In genomic region chr6:161722394-161722793, GRCh38 we compare ENCODE assay signal across 36 cellular contexts.
DNase-seq lines count a peak whose midpoint lies in the region; ATAC-seq, FAIRE-seq and TF ChIP-seq lines count a peak whose summit lies in the region.
"Had no signal": no experiment of that assay in that cellular context is flagged by ENCODE, and none has a peak within 500 bp of the region (broad histone marks: within the 10 kb centered on the region; RNA-seq: fewer than 3 reads in every experiment).

No MANE protein-coding gene starts in this region.

- TF ChIP-seq CTCF in HepG2 (CRISPR knock-in tag; IDR thresholded peaks at IDR 0.05) (no peak), right lobe of liver (IDR thresholded peaks at IDR 0.05) (no peak), A549 (IDR thresholded peaks at IDR 0.05) (no peak), IMR-90 (conservative IDR thresholded peaks at IDR 0.05; ENCODE audit: low read depth, low read length) (no peak), K562 (IDR thresholded peaks at IDR 0.05 in 2 of 3, conservative IDR thresholded peaks at IDR 0.05 in 1 of 3; ENCODE audit: insufficient read depth in 2 of 3, low read depth in 1 of 3, low read length in 3 of 3) (no peak)

- H3K9me3 ChIP-seq in HepG2 (ENCODE audit: low read length) (no peaks in the 10 kb centered on the region), right lobe of liver (no peaks in the 10 kb centered on the region), A549 (no peaks in the 10 kb centered on the region), IMR-90 (ENCODE audit: control insufficient read depth, insufficient read depth, low read length) (peaks cover 33% of the 10 kb centered on the region), K562 (replicated peaks; ENCODE audit: control insufficient read depth, insufficient read depth, low read depth, low read length) (no peaks in the 10 kb centered on the region), T-helper 17 cell (ENCODE audit: control insufficient read depth, low read length, poor library complexity, severe bottlenecking) (no peaks in the 10 kb centered on the region)
- H3K9me3 ChIP-seq: BE2C; BLaER1; BLaER1 treated with 17β-estradiol and CSF1 and Interleukin-3, amounts not matched to agents 10 nM and 100 nM; Caco-2 had no signal

- H2AK9ac ChIP-seq in IMR-90 (replicated peaks; ENCODE audit: low read depth, low read length, poor library complexity) = no peak overlapping the region

- FAIRE-seq in HepG2 (lab: Jason Lieb, UNC) = no peak
- no peak for FAIRE-seq in A549 (lab: Jason Lieb, UNC)
- no peak for FAIRE-seq in K562 (lab: Jason Lieb, UNC)
- FAIRE-seq: A204.1, D721Med had no signal

- no peaks in the 10 kb centered on the region for H3K4me1 ChIP-seq in HepG2 (ENCODE audit: insufficient read depth, low read length)
- no peaks in the 10 kb centered on the region for H3K4me1 ChIP-seq in right lobe of liver
- H3K4me1 ChIP-seq in A549 = no peaks in the 10 kb centered on the region
- no peaks in the 10 kb centered on the region for H3K4me1 ChIP-seq in IMR-90 (ENCODE audit: control insufficient read depth, insufficient read depth, low read length)
- no peaks in the 10 kb centered on the region for H3K4me1 ChIP-seq in K562 (replicated peaks in 1 of 2; ENCODE audit: control insufficient read depth in 2 of 2, insufficient read depth in 2 of 2, low read length in 2 of 2)
- H3K4me1 ChIP-seq: BE2C; BLaER1; BLaER1 treated with 17β-estradiol and CSF1 and Interleukin-3, amounts not matched to agents 10 nM and 100 nM; Caco-2 had no signal

- CTCF ChIA-PET in HepG2 (lab: Yijun Ruan, JAX; ENCODE audit: low intra/inter-chr PET ratio, low total read pairs) (no interaction called here), A549 (lab: Yijun Ruan, JAX) (no interaction called here), IMR-90 (lab: Yijun Ruan, JAX) (no interaction called here), K562 (lab: Yijun Ruan, JAX; ENCODE audit: low intra/inter-chr PET ratio) (no interaction called here)

- H3K27ac ChIP-seq in HepG2 (ENCODE audit: extremely low read length, insufficient read depth, low read length) (no peak overlapping the region), right lobe of liver (no peak overlapping the region), A549 (no peak overlapping the region), IMR-90 (ENCODE audit: insufficient read depth, low read length) (no peak overlapping the region), K562 (ENCODE audit: extremely low read depth, low read depth, low read length) (no peak overlapping the region)
- H3K27ac ChIP-seq: 22Rv1; BLaER1; BLaER1 treated with 17β-estradiol and CSF1 and Interleukin-3, amounts not matched to agents 10 nM and 100 nM; C4-2B had no signal

- H3K4me3 ChIP-seq in HepG2 (replicated peaks in 1 of 3; ENCODE audit: insufficient read depth in 1 of 3, low read depth in 2 of 3, low read length in 3 of 3) (no peak overlapping the region), right lobe of liver (no peak overlapping the region), A549 (no peak overlapping the region), IMR-90 (ENCODE audit: insufficient read depth, low read depth, low read length) (no peak overlapping the region), K562 (no peak overlapping the region)
- H3K4me3 ChIP-seq: BLaER1; BLaER1 treated with 17β-estradiol and CSF1 and Interleukin-3, amounts not matched to agents 10 nM and 100 nM had no signal

- no peak overlapping the region for H3K4me3 Mint-ChIP-seq in T-helper 17 cell
- H3K4me3 Mint-ChIP-seq: B cell; CD14-positive monocyte; CD4-positive, alpha-beta memory T cell; CD4-positive, alpha-beta T cell; CD4-positive, CD25-positive, alpha-beta regulatory T cell; CD8-positive, alpha-beta memory T cell; CD8-positive, alpha-beta T cell had no signal

- no peak overlapping the region for H3K23ac ChIP-seq in IMR-90 (ENCODE audit: low read depth, low read length)

- no peak overlapping the region for H4K91ac ChIP-seq in IMR-90 (ENCODE audit: insufficient read depth, low read depth, low read length)

- no peak overlapping the region for H2BK15ac ChIP-seq in IMR-90 (ENCODE audit: low read depth, low read length)

- no peaks in the 10 kb centered on the region for H3K36me3 ChIP-seq in HepG2 (replicated peaks in 1 of 2; ENCODE audit: control insufficient read depth in 1 of 2, insufficient read depth in 2 of 2, low read length in 2 of 2)
- no peaks in the 10 kb centered on the region for H3K36me3 ChIP-seq in right lobe of liver
- H3K36me3 ChIP-seq in IMR-90 (ENCODE audit: control insufficient read depth, insufficient read depth, low read length) = no peaks in the 10 kb centered on the region
- no peaks in the 10 kb centered on the region for H3K36me3 ChIP-seq in K562 (ENCODE audit: control insufficient read depth, insufficient read depth, low read length)
- H3K36me3 ChIP-seq: BE2C; BLaER1; BLaER1 treated with 17β-estradiol and CSF1 and Interleukin-3, amounts not matched to agents 10 nM and 100 nM had no signal

- H4K8ac ChIP-seq in IMR-90 (ENCODE audit: low read depth in 2 of 2, low read length in 2 of 2) = no peak overlapping the region

- in situ Hi-C loops in HepG2 (cut with HindIII; ENCODE audit: extremely low pct_ligation_motif_present, low pct_unique_long_range_greater_than_20kb) (no loop called here), IMR-90 (cut with MboI; ENCODE audit: low sequenced_read_pairs) (no loop called here), K562 (cut with MboI) (no loop called here)

- H3K27me3 ChIP-seq in HepG2 (ENCODE audit: control insufficient read depth in 1 of 2, insufficient read depth in 2 of 2, low read length in 2 of 2) (no peaks in the 10 kb centered on the region), right lobe of liver (no peaks in the 10 kb centered on the region), IMR-90 (ENCODE audit: control insufficient read depth, insufficient read depth, low read length) (no peaks in the 10 kb centered on the region), K562 (ENCODE audit: control insufficient read depth in 2 of 2, insufficient read depth in 2 of 2, low read length in 2 of 2) (peaks cover 0 to 3% of the 10 kb centered on the region in 2 experiments; a peak in 1 of 5 replicates)
- H3K27me3 ChIP-seq: BE2C; BLaER1; BLaER1 treated with 17β-estradiol and CSF1 and Interleukin-3, amounts not matched to agents 10 nM and 100 nM had no signal

- H3K18ac ChIP-seq in IMR-90 (ENCODE audit: low read depth, low read length) = no peak overlapping the region

- H2BK5ac ChIP-seq in IMR-90 (ENCODE audit: low read depth, low read length, poor library complexity, severe bottlenecking) = no peak overlapping the region

- H3K4me2 ChIP-seq in HepG2 (ENCODE audit: low read depth, low read length) = no peak overlapping the region
- no peak overlapping the region for H3K4me2 ChIP-seq in A549
- H3K4me2 ChIP-seq in IMR-90 (ENCODE audit: low read depth, low read length) = no peak overlapping the region
- H3K4me2 ChIP-seq in K562 (ENCODE audit: insufficient read depth, low read length) = no peak overlapping the region
- H3K4me2 ChIP-seq: BLaER1; BLaER1 treated with 17β-estradiol and CSF1 and Interleukin-3, amounts not matched to agents 10 nM and 100 nM had no signal

- H3K4ac ChIP-seq in IMR-90 (ENCODE audit: low read depth, low read length) = no peak overlapping the region

- H3K4me1 Mint-ChIP-seq in T-helper 17 cell = no peaks in the 10 kb centered on the region
- H3K4me1 Mint-ChIP-seq: B cell; CD14-positive monocyte; CD4-positive, alpha-beta memory T cell; CD4-positive, CD25-positive, alpha-beta regulatory T cell; CD8-positive, alpha-beta memory T cell had no signal

- POLR2A ChIA-PET in HepG2 (lab: Yijun Ruan, JAX) = no interaction called here
- POLR2A ChIA-PET in A549 (lab: Yijun Ruan, JAX) = no interaction called here
- POLR2A ChIA-PET in IMR-90 (lab: Charles Lee; ENCODE audit: unreplicated experiment) = no interaction called here
- POLR2A ChIA-PET in K562 (lab: Yijun Ruan, JAX) = no interaction called here

- no peaks in the 10 kb centered on the region for H4K20me1 ChIP-seq in HepG2 (ENCODE audit: insufficient read depth, low read length)
- no peaks in the 10 kb centered on the region for H4K20me1 ChIP-seq in IMR-90 (ENCODE audit: insufficient read depth, low read length)
- no peaks in the 10 kb centered on the region for H4K20me1 ChIP-seq in K562 (replicated peaks; ENCODE audit: control insufficient read depth, insufficient read depth, low read length)
- H4K20me1 ChIP-seq: BLaER1; BLaER1 treated with 17β-estradiol and CSF1 and Interleukin-3, amounts not matched to agents 10 nM and 100 nM had no signal

- TF ChIP-seq EP300 in HepG2 (IDR thresholded peaks at IDR 0.05; ENCODE audit: low read depth in 2 of 2, low read length in 2 of 2) (no peak), HepG2 (CRISPR knock-in tag; IDR thresholded peaks at IDR 0.05; ENCODE audit: borderline replicate concordance) (no peak), A549 (IDR thresholded peaks at IDR 0.05) (no peak), K562 (IDR thresholded peaks at IDR 0.05; ENCODE audit: low read length) (no peak)

- no peak overlapping the region for H3K9ac ChIP-seq in HepG2 (ENCODE audit: insufficient read depth, low read depth, low read length)
- H3K9ac ChIP-seq in IMR-90 (ENCODE audit: low read depth, low read length) = no peak overlapping the region
- no peak overlapping the region for H3K9ac ChIP-seq in K562 (ENCODE audit: insufficient read depth in 1 of 2, low read depth in 2 of 2, low read length in 2 of 2)
- H3K9ac ChIP-seq: BLaER1; BLaER1 treated with 17β-estradiol and CSF1 and Interleukin-3, amounts not matched to agents 10 nM and 100 nM had no signal

- ATAC-seq in HepG2 (no peak), right lobe of liver (no peak), A549 (no peak), IMR-90 (ENCODE audit: low read depth) (no peak), K562 (no peak), T-helper 17 cell (no peak)
- ATAC-seq: CD8-positive, alpha-beta T cell had no signal

- H3K9me1 ChIP-seq in IMR-90 (ENCODE audit: insufficient read depth, low read length) (no peaks in the 10 kb centered on the region), K562 (ENCODE audit: control insufficient read depth, insufficient read depth, low read length) (no peaks in the 10 kb centered on the region)

- TF ChIP-seq RAD21 in HepG2 (CRISPR knock-in tag; IDR thresholded peaks at IDR 0.05) = no peak
- TF ChIP-seq RAD21 in A549 (conservative IDR thresholded peaks at IDR 0.05 in 1 of 2, IDR thresholded peaks at IDR 0.05 in 1 of 2) = no peak
- TF ChIP-seq RAD21 in IMR-90 (IDR thresholded peaks at IDR 0.05; ENCODE audit: low read length) = no peak
- no peak for TF ChIP-seq RAD21 in K562 (CRISPR knock-in tag; conservative IDR thresholded peaks at IDR 0.05 in 1 of 2, IDR thresholded peaks at IDR 0.05 in 1 of 2)

- 1% methylated on average over 3 of the region's 3 CpGs for WGBS in HepG2 (ENCODE audit: low lambda C conversion rate)
- 68% methylated on average over 3 of the region's 3 CpGs for WGBS in right lobe of liver (ENCODE audit: insufficient coverage, low coverage, low lambda C conversion rate, missing lambda C conversion rate)
- 21% methylated on average over 3 of the region's 3 CpGs for WGBS in A549 (ENCODE audit: missing lambda C conversion rate)
- WGBS in IMR-90 (ENCODE audit: extremely low coverage in 2 of 2, insufficient read length in 1 of 2), 2 experiments = no CpG with 5 or more reads among the region's 3 CpGs
- 2% methylated on average over 3 of the region's 3 CpGs for WGBS in K562 (ENCODE audit: insufficient coverage, low coverage, missing lambda C conversion rate)

- H4K5ac ChIP-seq in IMR-90 (ENCODE audit: low read depth, low read length) = no peak overlapping the region

- no peak overlapping the region for H3K14ac ChIP-seq in IMR-90 (replicated peaks; ENCODE audit: low read depth, low read length)

- H3K79me2 ChIP-seq in HepG2 (ENCODE audit: insufficient read depth, low read length) (no peaks in the 10 kb centered on the region), K562 (ENCODE audit: control insufficient read depth, insufficient read depth, low read length) (no peaks in the 10 kb centered on the region)

- H2AFZ ChIP-seq in HepG2 (ENCODE audit: low read length) (no peak overlapping the region), IMR-90 (replicated peaks; ENCODE audit: low read length, poor library complexity) (no peak overlapping the region), K562 (ENCODE audit: low read depth, low read length) (no peak overlapping the region)

- intact Hi-C loops in HepG2 (cut with micrococcal nuclease; ENCODE audit: unreplicated experiment) (no loop called here), right lobe of liver (cut with DNase I) (no loop called here), IMR-90 (cut with micrococcal nuclease) (no loop called here), K562 (cut with micrococcal nuclease) (no loop called here)

- no peaks in the 10 kb centered on the region for H3K36me3 Mint-ChIP-seq in T-helper 17 cell (ENCODE audit: low read depth)
- H3K36me3 Mint-ChIP-seq: CD14-positive monocyte; CD4-positive, alpha-beta memory T cell; CD4-positive, CD25-positive, alpha-beta regulatory T cell; CD8-positive, alpha-beta memory T cell; CD8-positive, alpha-beta T cell had no signal

- dilution Hi-C loops in IMR-90 (cut with HindIII; ENCODE audit: low sequenced_read_pairs, unreplicated experiment) = no loop called here

- no peak overlapping the region for H2BK120ac ChIP-seq in IMR-90 (ENCODE audit: low read depth, low read length)

- no peak overlapping the region for H2AK5ac ChIP-seq in IMR-90 (ENCODE audit: low read depth, low read length)

- no peaks in the 10 kb centered on the region for H3K27me3 Mint-ChIP-seq in T-helper 17 cell
- H3K27me3 Mint-ChIP-seq: B cell; CD4-positive, alpha-beta memory T cell; CD4-positive, alpha-beta T cell; CD4-positive, CD25-positive, alpha-beta regulatory T cell; CD8-positive, alpha-beta memory T cell had no signal

- no peaks in the 10 kb centered on the region for H3K79me1 ChIP-seq in IMR-90 (ENCODE audit: low read depth in 1 of 2, low read length in 2 of 2)

- no peak overlapping the region for H3K27ac Mint-ChIP-seq in T-helper 17 cell
- H3K27ac Mint-ChIP-seq: B cell; CD14-positive monocyte; CD4-positive, alpha-beta memory T cell; CD4-positive, alpha-beta T cell; CD4-positive, CD25-positive, alpha-beta regulatory T cell; CD8-positive, alpha-beta memory T cell; CD8-positive, alpha-beta T cell had no signal

- DNase-seq in HepG2 (ENCODE audit: low spot score) (no peak), right lobe of liver (no peak), A549 (ENCODE audit: low read depth in 1 of 2, low spot score in 1 of 2) (no peak), IMR-90 (no peak), K562 (ENCODE audit: extremely low read depth in 1 of 4, low spot score in 3 of 4) (no peak), T-helper 17 cell (no peak), SIG-M5 treated with dmso at 0.1 percent for 504 hours (lab: John Stamatoyannopoulos, UW; ENCODE audit: unreplicated experiment) (no peak)
- DNase-seq in stimulated activated CD4-positive, alpha-beta T cell treated with anti-CD3 and anti-CD28 coated beads, Interleukin-1b, Interleukin-23, amount 100 ng/mL, for 48 hours = no peak
- DNase-seq: 8988T; ACHN; AML-193; BE2C; C1 segment of cervical spinal cord; Caco-2; Calu3; CD4-positive, alpha-beta memory T cell; CD4-positive, alpha-beta T cell; CD4-positive, CD25-positive, alpha-beta regulatory T cell; CD8-positive, alpha-beta memory T cell; CD8-positive, alpha-beta T cell; COR-L47; DMS 273 treated with DMSO at 0.1 percent for 48 hours; DMS153; DMS53; DMS79; DMS79 treated with DMSO at 0.1 percent for 48 hours; DND-41; EL had no signal

- TF ChIP-seq POLR2A in HepG2 (IDR thresholded peaks at IDR 0.05; ENCODE audit: insufficient read depth in 1 of 2, low read depth in 2 of 2, low read length in 2 of 2) (no peak), right lobe of liver (IDR thresholded peaks at IDR 0.05) (no peak), A549 (IDR thresholded peaks at IDR 0.05; ENCODE audit: low read length) (no peak), IMR-90 (IDR thresholded peaks at IDR 0.05; ENCODE audit: low read depth, low read length) (no peak), K562 (conservative IDR thresholded peaks at IDR 0.05) (no peak)

- H2BK20ac ChIP-seq in IMR-90 (ENCODE audit: low read depth, low read length) = no peak overlapping the region

- no peak overlapping the region for H3K56ac ChIP-seq in IMR-90 (ENCODE audit: extremely low read depth, insufficient read depth, low read length)

- BruUV-seq in HepG2 (replicated peaks; lab: Mats Ljungman, UMichigan) (no TSS peak), IMR-90 (replicated peaks; lab: Mats Ljungman, UMichigan) (no TSS peak), K562 (replicated peaks; lab: Mats Ljungman, UMichigan) (no TSS peak)

Comparison
In these comparisons a context has a peak if more than half of its experiments do, and no peak if none do; other contexts are left out.
1. Of the 241 proteins assayed by ChIP-seq in both HepG2 and K562: peak only in HepG2: none; only in K562: MAFG; in both: MAFF and MAFK; in neither: 238.